Comparison of ENCODE assay signal across 15 cellular contexts in the genomic region with DNA sequence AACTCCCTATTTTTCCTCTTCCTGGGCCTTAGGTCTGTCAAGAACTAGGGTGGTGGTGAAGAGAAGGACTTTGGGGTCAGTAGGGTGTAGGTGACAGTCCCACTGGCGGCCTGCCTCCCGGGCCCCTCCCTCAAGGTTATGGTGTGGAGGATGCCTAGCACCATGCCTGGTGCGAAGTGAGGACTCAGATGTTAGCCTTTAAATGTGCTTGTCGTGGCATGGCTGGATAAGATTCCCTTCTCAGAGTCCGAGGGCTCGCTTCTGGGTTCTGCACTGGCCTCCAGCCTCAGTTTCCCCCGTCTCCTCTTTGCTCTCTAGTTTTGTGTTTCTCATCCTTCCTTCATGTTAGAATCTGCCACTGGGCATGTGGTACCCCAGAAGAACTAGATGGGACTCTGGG. TPM values are rescaled to one million over a fixed set of nuclear protein-coding genes. Genes with fewer than 3 reads are reported as not detected.
A peak's percentile ranks its signal among the peaks of the same experiment; 100 is the strongest.
DNase-seq lines count a peak whose midpoint lies in the region; ATAC-seq and TF ChIP-seq lines count a peak whose summit lies in the region.
"Had no signal": no experiment of that assay in that cellular context is flagged by ENCODE, and none has a peak within 500 bp of the region (broad histone marks: within the 10 kb centered on the region; RNA-seq: fewer than 3 reads in every experiment).

No MANE protein-coding gene starts in this region.

- no peak for TF ChIP-seq EP300 in transverse colon (IDR thresholded peaks at IDR 0.05; ENCODE audit: low read depth)

- H3K36me3 ChIP-seq in right atrium auricular region (peaks cover 14% of the 10 kb centered on the region), left ventricle myocardium inferior (peaks cover 42% of the 10 kb centered on the region), transverse colon (no peaks in the 10 kb centered on the region)

- POLR2A ChIA-PET in activated CD4-positive, alpha-beta memory T cell treated with anti-CD3 and anti-CD28 coated beads for 36 hours (lab: Charles Lee): no interaction called here

- H3K27ac ChIP-seq in right atrium auricular region: no peak overlapping the region
- H3K27ac ChIP-seq in left ventricle myocardium inferior (replicated peaks): no peak overlapping the region
- peak overlapping the region; percentile 76 to 87 (median 84) for H3K27ac ChIP-seq in transverse colon

- H3K4me1 Mint-ChIP-seq in activated CD4-positive, alpha-beta memory T cell treated with anti-CD3 and anti-CD28 coated beads for 36 hours (ENCODE audit: low read depth): peaks cover 62% of the 10 kb centered on the region
- H3K4me1 Mint-ChIP-seq in mesothelial cell of epicardium: peaks cover 4% of the 10 kb centered on the region
- H3K4me1 Mint-ChIP-seq: nephron had no signal

- in situ Hi-C loops in transverse colon (cut with MboI; ENCODE audit: low pct_ligation_motif_present in 1 of 4, low pct_unique_long_range_greater_than_20kb in 1 of 4, low sequenced_read_pairs in 3 of 4): no loop called here

- H3K9me3 Mint-ChIP-seq in activated CD4-positive, alpha-beta memory T cell treated with anti-CD3 and anti-CD28 coated beads for 36 hours: no peaks in the 10 kb centered on the region
- no peaks in the 10 kb centered on the region for H3K9me3 Mint-ChIP-seq in mesothelial cell of epicardium
- H3K9me3 Mint-ChIP-seq: nephron had no signal

- no peak overlapping the region for H3K4me3 Mint-ChIP-seq in activated CD4-positive, alpha-beta memory T cell treated with anti-CD3 and anti-CD28 coated beads for 36 hours
- H3K4me3 Mint-ChIP-seq in mesothelial cell of epicardium: no peak overlapping the region
- H3K4me3 Mint-ChIP-seq: nephron had no signal

- TF ChIP-seq CTCF in right atrium auricular region (IDR thresholded peaks at IDR 0.05): no peak
- no peak for TF ChIP-seq CTCF in left ventricle myocardium inferior (IDR thresholded peaks at IDR 0.05; ENCODE audit: borderline replicate concordance)
- no peak for TF ChIP-seq CTCF in mesothelial cell of epicardium (IDR thresholded peaks at IDR 0.05; ENCODE audit: unreplicated experiment)
- TF ChIP-seq CTCF in transverse colon (IDR thresholded peaks at IDR 0.05): no peak

- H3K27me3 Mint-ChIP-seq in activated CD4-positive, alpha-beta memory T cell treated with anti-CD3 and anti-CD28 coated beads for 36 hours: no peaks in the 10 kb centered on the region
- H3K27me3 Mint-ChIP-seq in mesothelial cell of epicardium (ENCODE audit: low read depth): no peaks in the 10 kb centered on the region

- H3K36me3 Mint-ChIP-seq in activated CD4-positive, alpha-beta memory T cell treated with anti-CD3 and anti-CD28 coated beads for 36 hours: peaks cover 29% of the 10 kb centered on the region
- H3K36me3 Mint-ChIP-seq in mesothelial cell of epicardium: peaks cover 7% of the 10 kb centered on the region

- intact Hi-C loops in left ventricle myocardium inferior (cut with micrococcal nuclease) (no loop called here), transverse colon (cut with DNase I; ENCODE audit: low total_unique reads) (no loop called here)
- intact Hi-C loops in activated CD4-positive, alpha-beta memory T cell treated with anti-CD3 and anti-CD28 coated beads for 36 hours (cut with micrococcal nuclease): no loop called here

- H3K9me3 ChIP-seq in right atrium auricular region (no peaks in the 10 kb centered on the region), left ventricle myocardium inferior (replicated peaks) (no peaks in the 10 kb centered on the region), transverse colon (no peaks in the 10 kb centered on the region)
- H3K9me3 ChIP-seq: heart right ventricle had no signal

- H3K27me3 ChIP-seq in right atrium auricular region (no peaks in the 10 kb centered on the region), left ventricle myocardium inferior (ENCODE audit: low read depth) (no peaks in the 10 kb centered on the region), transverse colon (no peaks in the 10 kb centered on the region)
- H3K27me3 ChIP-seq: heart right ventricle had no signal

- WGBS in transverse colon (ENCODE audit: low coverage in 1 of 2), 2 donors: 85% methylated on average over 7 of the region's 7 CpGs; no CpG with 5 or more reads in 1 of the 2 donors

- peaks cover 0 to 53% of the 10 kb centered on the region in 2 donors for H3K4me1 ChIP-seq in right atrium auricular region
- peaks cover 89% of the 10 kb centered on the region for H3K4me1 ChIP-seq in left ventricle myocardium inferior
- H3K4me1 ChIP-seq in transverse colon: peaks cover 17 to 52% (median 27%) of the 10 kb centered on the region in 4 donors

- DNase-seq in right atrium auricular region (ENCODE audit: low spot score) (peak; percentile 32), left ventricle myocardium inferior (no peak), mesothelial cell of epicardium (ENCODE audit: low spot score in 2 of 2, unreplicated experiment in 2 of 2) (no peak), transverse colon (no peak), SW 1271 (lab: John Stamatoyannopoulos, UW) (no peak)
- DNase-seq in activated CD4-positive, alpha-beta memory T cell treated with anti-CD3 and anti-CD28 coated beads for 36 hours: no peak
- DNase-seq: activated CD4-positive, CD25-positive, alpha-beta regulatory T cell; DMS79; HCEC 1CT; NCI-H1417; stimulated activated naive CD4-positive, alpha-beta T cell treated with Interleukin-2 at 50 U/mL for 16 hours had no signal

- no peak for ATAC-seq in HG03095 (IDR thresholded peaks at IDR 0.05; ENCODE audit: unreplicated experiment)
- ATAC-seq in GM18867 (IDR thresholded peaks at IDR 0.05; ENCODE audit: unreplicated experiment): no peak

- H3K4me3 ChIP-seq in right atrium auricular region: no peak overlapping the region
- no peak overlapping the region for H3K4me3 ChIP-seq in left ventricle myocardium inferior
- H3K4me3 ChIP-seq in transverse colon: no peak overlapping the region
- H3K4me3 ChIP-seq: heart right ventricle had no signal

- CTCF ChIA-PET in activated CD4-positive, alpha-beta memory T cell treated with anti-CD3 and anti-CD28 coated beads for 36 hours (lab: Charles Lee): interaction anchor here (1.6 to 4.7 kb wide), 2 partner anchors 16 to 187 kb away, joined by 4 to 15 read pairs; no protein-coding TSS in a partner anchor

- H3K27ac Mint-ChIP-seq in activated CD4-positive, alpha-beta memory T cell treated with anti-CD3 and anti-CD28 coated beads for 36 hours: peak overlapping the region; percentile 5
- peak overlapping the region; percentile 21 for H3K27ac Mint-ChIP-seq in mesothelial cell of epicardium
- H3K27ac Mint-ChIP-seq: nephron had no signal

- TF ChIP-seq POLR2A in transverse colon (IDR thresholded peaks at IDR 0.05): no peak

RNA-seq across cellular contexts. Expression of a gene that starts 32.0 kb away (rescaled TPM):
- 10 to 100 TPM; 36.1 to 38.6 TPM for total RNA-seq in right atrium auricular region
- 52.3 TPM for total RNA-seq in left ventricle myocardium inferior
- 10 to 100 TPM; 47.1 to 49.1 TPM for total RNA-seq in activated CD4-positive, alpha-beta memory T cell treated with anti-CD3 and anti-CD28 coated beads for 36 hours
- total RNA-seq in mesothelial cell of epicardium: 76.7 to 80.6 TPM (median 78.9 TPM) in 3 replicates
- 10 to 100 TPM; 41.4 to 68.5 (median 58.4) TPM for total RNA-seq in transverse colon

Comparison
In these comparisons a context has a peak if more than half of its experiments do, and no peak if none do; other contexts are left out.
1. H3K27ac ChIP-seq: peak in transverse colon (4 of 4); none in right atrium auricular region (0 of 2) and left ventricle myocardium inferior (single experiment).